In the genomic region with DNA sequence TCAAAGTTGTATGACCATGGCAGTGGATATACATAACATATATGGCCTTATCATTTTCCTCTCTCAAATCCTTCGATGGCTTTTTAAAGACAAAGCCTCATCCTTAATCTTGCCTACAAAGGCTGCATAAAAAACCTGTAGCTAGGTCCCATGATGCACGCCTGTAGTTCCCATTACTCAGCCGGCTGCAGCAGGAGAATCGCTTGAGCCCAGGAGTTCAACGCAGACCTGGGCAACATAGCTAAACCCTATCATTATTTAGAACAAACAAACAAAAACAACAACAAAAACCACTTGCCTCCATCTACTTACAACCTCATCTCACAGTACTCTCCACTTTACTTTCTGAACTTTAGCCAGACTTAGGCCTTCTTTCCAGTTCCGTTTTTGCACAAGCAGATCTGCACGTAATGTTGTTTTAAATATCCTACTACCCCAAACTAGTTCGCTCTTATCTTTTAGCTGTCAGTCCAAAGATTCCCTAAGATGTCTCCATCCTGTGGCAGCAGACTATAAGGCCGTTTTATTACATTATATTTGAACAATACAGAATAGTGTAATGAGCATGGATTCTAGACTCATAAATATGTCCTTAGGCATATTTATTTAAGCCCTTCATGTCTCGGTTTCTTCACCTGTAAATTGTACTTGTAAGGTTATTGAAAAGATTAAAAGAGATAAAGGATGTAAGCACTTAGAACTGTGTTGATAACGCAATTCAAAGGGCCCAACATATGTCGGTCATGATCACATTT, we compare ENCODE assay signal across 8 cellular contexts. TPM values are rescaled to one million over a fixed set of nuclear protein-coding genes. Genes with fewer than 3 reads are reported as not detected.
DNase-seq lines count a peak whose midpoint lies in the region; ATAC-seq and TF ChIP-seq lines count a peak whose summit lies in the region.

No MANE protein-coding gene starts in this region.

- H3K27ac ChIP-seq in SJCRH30, result peak overlapping the region; percentile 77
- H3K27ac ChIP-seq in naive thymus-derived CD4-positive, alpha-beta T cell (ENCODE audit: low read depth, low read length), result peak overlapping the region; percentile 96

- H3K9me3 Mint-ChIP-seq in endothelial cell (ENCODE audit: unreplicated experiment), result no peaks in the 10 kb centered on the region
- peaks cover 0 to 3% (median 0%) of the 10 kb centered on the region in 11 donors for H3K9me3 Mint-ChIP-seq in naive thymus-derived CD4-positive, alpha-beta T cell

- peaks cover 62% of the 10 kb centered on the region for H3K4me1 Mint-ChIP-seq in endothelial cell (ENCODE audit: unreplicated experiment)
- H3K4me1 Mint-ChIP-seq in naive thymus-derived CD4-positive, alpha-beta T cell, result peaks cover 38 to 79% (median 68%) of the 10 kb centered on the region in 7 donors

- no peak for TF ChIP-seq CTCF in endothelial cell (IDR thresholded peaks at IDR 0.05; ENCODE audit: unreplicated experiment)

- H3K36me3 ChIP-seq in SJCRH30, result peaks cover 11% of the 10 kb centered on the region
- H3K36me3 ChIP-seq in naive thymus-derived CD4-positive, alpha-beta T cell (ENCODE audit: control insufficient read depth in 2 of 3, insufficient read depth in 3 of 3, low read length in 3 of 3), result peaks cover 0 to 12% (median 4%) of the 10 kb centered on the region in 3 experiments

- ATAC-seq in Right ventricle myocardium inferior, result peak; percentile 19
- no peak for ATAC-seq in left cardiac atrium
- no peak for ATAC-seq in naive thymus-derived CD4-positive, alpha-beta T cell
- ATAC-seq in GM18517 (IDR thresholded peaks at IDR 0.05; ENCODE audit: unreplicated experiment), result no peak
- no peak for ATAC-seq in HG03520 (IDR thresholded peaks at IDR 0.05; ENCODE audit: unreplicated experiment)
- ATAC-seq in GM21825 (IDR thresholded peaks at IDR 0.05; ENCODE audit: unreplicated experiment), result no peak

- no peaks in the 10 kb centered on the region for H3K4me1 ChIP-seq in SJCRH30
- peaks cover 25 to 29% of the 10 kb centered on the region in 2 donors for H3K4me1 ChIP-seq in naive thymus-derived CD4-positive, alpha-beta T cell (ENCODE audit: control insufficient read depth in 2 of 2, insufficient read depth in 2 of 2, low read length in 2 of 2)

- peak overlapping the region; percentile 75 for H3K27ac Mint-ChIP-seq in endothelial cell (ENCODE audit: unreplicated experiment)
- peak overlapping the region; percentile 94 to 99 (median 99) for H3K27ac Mint-ChIP-seq in naive thymus-derived CD4-positive, alpha-beta T cell

- no peaks in the 10 kb centered on the region for H3K27me3 Mint-ChIP-seq in endothelial cell (ENCODE audit: unreplicated experiment)
- no peaks in the 10 kb centered on the region for H3K27me3 Mint-ChIP-seq in naive thymus-derived CD4-positive, alpha-beta T cell

- intact Hi-C loops in Right ventricle myocardium inferior (cut with DNase I), result loop anchor here (2.0 to 10.0 kb wide), 5 partner anchors 59 to 336 kb away; partner anchors contain the start of genes FLT1 and SLC46A3
- intact Hi-C loops in left cardiac atrium (cut with DNase I), result no loop called here
- intact Hi-C loops in naive thymus-derived CD4-positive, alpha-beta T cell (cut with micrococcal nuclease), result loop anchor here (2.0 to 10.0 kb wide), 6 partner anchors 165 to 1959 kb away; partner anchors contain the start of genes RPL21 (in 1 of the 2), SLC7A1 (in 1 of the 2), USP12 (in 1 of the 2) and USPL1 (in 1 of the 2)

- CTCF ChIA-PET in naive thymus-derived CD4-positive, alpha-beta T cell (lab: Charles Lee), result interaction anchor here (1.5 kb wide), 1 partner anchor 152 kb away, joined by 3 read pairs; no protein-coding TSS in a partner anchor

- DNase-seq in Right ventricle myocardium inferior (ENCODE audit: missing footprints), result no peak
- no peak for DNase-seq in left cardiac atrium
- DNase-seq in SJCRH30, result peak in 1 of 2 experiments; percentile 18
- DNase-seq in endothelial cell (ENCODE audit: low spot score), result no peak
- peak in 1 of 9 donors; percentile 11 for DNase-seq in naive thymus-derived CD4-positive, alpha-beta T cell

- H3K4me3 ChIP-seq in SJCRH30, result peak overlapping the region; percentile 94
- H3K4me3 ChIP-seq in naive thymus-derived CD4-positive, alpha-beta T cell (ENCODE audit: low read length), result peak overlapping the region; percentile 86

- no peaks in the 10 kb centered on the region for H3K9me3 ChIP-seq in SJCRH30 (replicated peaks)
- H3K9me3 ChIP-seq in naive thymus-derived CD4-positive, alpha-beta T cell (ENCODE audit: control insufficient read depth in 2 of 3, low read length in 3 of 3), result no peaks in the 10 kb centered on the region

- peaks cover 3% of the 10 kb centered on the region for H3K36me3 Mint-ChIP-seq in endothelial cell (ENCODE audit: low read depth, unreplicated experiment)
- H3K36me3 Mint-ChIP-seq in naive thymus-derived CD4-positive, alpha-beta T cell, result peaks cover 4 to 31% (median 10%) of the 10 kb centered on the region in 5 donors

- no peaks in the 10 kb centered on the region for H3K27me3 ChIP-seq in SJCRH30
- no peaks in the 10 kb centered on the region for H3K27me3 ChIP-seq in naive thymus-derived CD4-positive, alpha-beta T cell (ENCODE audit: control insufficient read depth in 2 of 2, insufficient read depth in 2 of 2, low read length in 2 of 2)

- POLR2A ChIA-PET in naive thymus-derived CD4-positive, alpha-beta T cell (lab: Charles Lee), result interaction anchor here (0.8 to 2.3 kb wide), 5 partner anchors 9 to 518 kb away, joined by 5 to 20 read pairs (median 8); partner anchors contain the start of gene SLC46A3

- H3K4me3 Mint-ChIP-seq in endothelial cell (ENCODE audit: unreplicated experiment), result peak overlapping the region; percentile 97
- H3K4me3 Mint-ChIP-seq in naive thymus-derived CD4-positive, alpha-beta T cell, result peak overlapping the region; percentile 88 to 100 (median 98)

RNA-seq across cellular contexts. Expression of gene POMP, which starts 1.0 kb away (rescaled TPM):
- 113 TPM for total RNA-seq in Right ventricle myocardium inferior
- 100 to 1,000 TPM in 1 of 2 donors, 10 to 100 TPM in 1; 86.1 to 103 TPM for total RNA-seq in left cardiac atrium
- total RNA-seq in SJCRH30 (2014; rRNA removed; shearing (Covaris generic)), result 198 and 203 TPM in 2 replicates
- 108 TPM for total RNA-seq in endothelial cell (ENCODE audit: unreplicated experiment)
- 10 to 100 TPM; 18.8 to 97.0 (median 21.2) TPM for total RNA-seq in naive thymus-derived CD4-positive, alpha-beta T cell
- polyA plus RNA-seq in naive thymus-derived CD4-positive, alpha-beta T cell, result 10 to 100 TPM; 67.0 to 78.7 TPM

Comparison
In these comparisons a context has a peak if more than half of its experiments do, and no peak if none do; other contexts are left out.
1. intact Hi-C loops: an anchor here in Right ventricle myocardium inferior (2.0 to 10.0 kb wide) and naive thymus-derived CD4-positive, alpha-beta T cell (2.0 to 10.0 kb wide); none called in left cardiac atrium.